In the genomic region with DNA sequence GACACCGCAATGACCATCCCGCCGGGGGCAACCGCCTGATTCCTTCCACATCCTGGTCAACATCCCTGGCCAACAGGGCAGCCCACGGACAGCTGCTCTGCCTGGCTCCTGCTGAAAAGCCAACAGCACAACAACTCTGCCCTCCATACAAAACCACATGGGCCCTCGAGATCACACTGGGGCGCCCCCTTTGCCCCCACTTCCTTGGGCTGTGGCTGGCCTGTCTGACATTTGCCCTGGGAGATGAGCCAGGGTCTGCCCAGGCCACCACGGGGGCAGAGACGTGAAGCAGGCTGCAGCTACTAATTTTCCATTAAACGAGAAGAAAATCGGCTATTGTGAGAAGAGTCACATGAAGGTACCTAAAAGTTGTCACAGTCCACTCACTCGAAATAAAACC, we compare ENCODE assay signal across 8 cellular contexts. TPM values are rescaled to one million over a fixed set of nuclear protein-coding genes. Genes with fewer than 3 reads are reported as not detected.
DNase-seq lines count a peak whose midpoint lies in the region; ATAC-seq and TF ChIP-seq lines count a peak whose summit lies in the region.
"Not testable (repeated sequence)": the region's sequence is repeated elsewhere in the genome, so short reads cannot be mapped to it uniquely, and the experiment has no call there.

No MANE protein-coding gene starts in this region.

- not testable (repeated sequence) for TF ChIP-seq CTCF in RWPE2 (IDR thresholded peaks at IDR 0.05; ENCODE audit: poor library complexity, severe bottlenecking); activated CD8-positive, alpha-beta T cell treated with anti-CD3 and anti-CD28 coated beads for 36 hours (IDR thresholded peaks at IDR 0.05)

- CTCF ChIA-PET in activated CD8-positive, alpha-beta T cell treated with anti-CD3 and anti-CD28 coated beads for 36 hours (lab: Charles Lee) = not testable (repeated sequence)

- peak; percentile 18 for DNase-seq in RWPE2 (ENCODE audit: low spot score)
- peak; percentile 11 for DNase-seq in activated CD4-positive, alpha-beta T cell treated with anti-CD3 and anti-CD28 coated beads, Interleukin-2, amount 10 ng/mL, durations not matched to agents 24 days and 14 days
- DNase-seq in activated CD8-positive, alpha-beta T cell treated with anti-CD3 and anti-CD28 coated beads for 36 hours; activated naive CD8-positive, alpha-beta T cell treated with anti-CD3 and anti-CD28 coated beads, Interleukin-2, amount 50 U/mL, for 24 hours; stimulated activated naive CD8-positive, alpha-beta T cell treated with anti-CD3 and anti-CD28 coated beads, Interleukin-15, Interleukin-2, amounts not matched to agents 100 U/mL and 50 U/mL, for 24 hours: not testable (repeated sequence)
- DNase-seq in activated CD8-positive, alpha-beta memory T cell treated with anti-CD3 and anti-CD28 coated beads for 24 hours = peak; percentile 17
- peak in 1 of 2 donors; percentile 26 for DNase-seq in stimulated activated effector memory CD8-positive, alpha-beta T cell treated with anti-CD3 and anti-CD28 coated beads, Interleukin-12 subunit alpha, Interleukin-12 subunit beta, amount 100 ng/mL, for 72 hours (ENCODE audit: low spot score in 2 of 2)

- H3K36me3 Mint-ChIP-seq in activated CD4-positive, alpha-beta T cell treated with anti-CD3 and anti-CD28 coated beads, Interleukin-2, amount 10 ng/mL, durations not matched to agents 24 days and 14 days (ENCODE audit: low read depth); activated CD8-positive, alpha-beta T cell treated with anti-CD3 and anti-CD28 coated beads for 36 hours (ENCODE audit: low read depth); activated naive CD8-positive, alpha-beta T cell treated with anti-CD3 and anti-CD28 coated beads, Interleukin-2, amount 50 U/mL, for 24 hours (ENCODE audit: low read depth); stimulated activated effector memory CD8-positive, alpha-beta T cell treated with anti-CD3 and anti-CD28 coated beads, Interleukin-12 subunit alpha, Interleukin-12 subunit beta, amount 100 ng/mL, for 72 hours; stimulated activated naive CD8-positive, alpha-beta T cell treated with anti-CD3 and anti-CD28 coated beads, Interleukin-15, Interleukin-2, amounts not matched to agents 100 ng/mL and 50 ng/mL, for 24 hours (ENCODE audit: low read depth): not testable (repeated sequence)

- H3K9me3 ChIP-seq in RWPE2 (ENCODE audit: severe bottlenecking) = not testable (repeated sequence)

- H3K36me3 ChIP-seq in RWPE2 (ENCODE audit: low read depth) = not testable (repeated sequence)

- POLR2A ChIA-PET in activated CD8-positive, alpha-beta T cell treated with anti-CD3 and anti-CD28 coated beads for 36 hours (lab: Charles Lee) = not testable (repeated sequence)

- intact Hi-C loops in activated CD4-positive, alpha-beta T cell treated with anti-CD3 and anti-CD28 coated beads, Interleukin-2, amount 10 ng/mL, durations not matched to agents 24 days and 14 days (cut with micrococcal nuclease); activated CD8-positive, alpha-beta T cell treated with anti-CD3 and anti-CD28 coated beads for 36 hours (cut with micrococcal nuclease): not testable (repeated sequence)

- not testable (repeated sequence) for ATAC-seq in RWPE2 (ENCODE audit: low read depth)
- ATAC-seq in activated CD8-positive, alpha-beta T cell treated with anti-CD3 and anti-CD28 coated beads for 36 hours = peak; percentile 71
- peak; percentile 73 for ATAC-seq in activated naive CD8-positive, alpha-beta T cell treated with anti-CD3 and anti-CD28 coated beads, Interleukin-2, amount 50 U/mL, for 24 hours
- peak; percentile 51 for ATAC-seq in stimulated activated effector memory CD8-positive, alpha-beta T cell treated with anti-CD3 and anti-CD28 coated beads, Interleukin-12 subunit alpha, Interleukin-12 subunit beta, amount 100 ng/mL, for 72 hours
- ATAC-seq in stimulated activated naive CD8-positive, alpha-beta T cell treated with anti-CD3 and anti-CD28 coated beads, Interleukin-15, Interleukin-2, amounts not matched to agents 100 U/mL and 50 U/mL, for 24 hours = peak; percentile 63

- peaks cover 12% of the 10 kb centered on the region for H3K4me1 Mint-ChIP-seq in activated CD4-positive, alpha-beta T cell treated with anti-CD3 and anti-CD28 coated beads, Interleukin-2, amount 10 ng/mL, durations not matched to agents 24 days and 14 days
- H3K4me1 Mint-ChIP-seq in activated CD8-positive, alpha-beta T cell treated with anti-CD3 and anti-CD28 coated beads for 36 hours (ENCODE audit: low read depth) = peaks cover 21% of the 10 kb centered on the region
- H3K4me1 Mint-ChIP-seq in activated naive CD8-positive, alpha-beta T cell treated with anti-CD3 and anti-CD28 coated beads, Interleukin-2, amount 50 U/mL, for 24 hours = peaks cover 24% of the 10 kb centered on the region
- peaks cover 26% of the 10 kb centered on the region for H3K4me1 Mint-ChIP-seq in stimulated activated effector memory CD8-positive, alpha-beta T cell treated with anti-CD3 and anti-CD28 coated beads, Interleukin-12 subunit alpha, Interleukin-12 subunit beta, amount 100 ng/mL, for 72 hours
- peaks cover 24% of the 10 kb centered on the region for H3K4me1 Mint-ChIP-seq in stimulated activated naive CD8-positive, alpha-beta T cell treated with anti-CD3 and anti-CD28 coated beads, Interleukin-15, Interleukin-2, amounts not matched to agents 100 ng/mL and 50 ng/mL, for 24 hours (ENCODE audit: low read depth)

- H3K4me1 ChIP-seq in RWPE2 (ENCODE audit: insufficient read depth, poor library complexity, severe bottlenecking) = not testable (repeated sequence)

- H3K9me3 Mint-ChIP-seq in activated CD4-positive, alpha-beta T cell treated with anti-CD3 and anti-CD28 coated beads, Interleukin-2, amount 10 ng/mL, durations not matched to agents 24 days and 14 days; activated CD8-positive, alpha-beta T cell treated with anti-CD3 and anti-CD28 coated beads for 36 hours; activated naive CD8-positive, alpha-beta T cell treated with anti-CD3 and anti-CD28 coated beads, Interleukin-2, amount 50 U/mL, for 24 hours; stimulated activated effector memory CD8-positive, alpha-beta T cell treated with anti-CD3 and anti-CD28 coated beads, Interleukin-12 subunit alpha, Interleukin-12 subunit beta, amount 100 ng/mL, for 72 hours; stimulated activated naive CD8-positive, alpha-beta T cell treated with anti-CD3 and anti-CD28 coated beads, Interleukin-15, Interleukin-2, amounts not matched to agents 100 ng/mL and 50 ng/mL, for 24 hours: not testable (repeated sequence)

- not testable (repeated sequence) for H3K4me3 Mint-ChIP-seq in activated CD4-positive, alpha-beta T cell treated with anti-CD3 and anti-CD28 coated beads, Interleukin-2, amount 10 ng/mL, durations not matched to agents 24 days and 14 days; activated CD8-positive, alpha-beta T cell treated with anti-CD3 and anti-CD28 coated beads for 36 hours; activated naive CD8-positive, alpha-beta T cell treated with anti-CD3 and anti-CD28 coated beads, Interleukin-2, amount 50 U/mL, for 24 hours; stimulated activated effector memory CD8-positive, alpha-beta T cell treated with anti-CD3 and anti-CD28 coated beads, Interleukin-12 subunit alpha, Interleukin-12 subunit beta, amount 100 ng/mL, for 72 hours; stimulated activated naive CD8-positive, alpha-beta T cell treated with anti-CD3 and anti-CD28 coated beads, Interleukin-15, Interleukin-2, amounts not matched to agents 100 ng/mL and 50 ng/mL, for 24 hours

- H3K27ac ChIP-seq in RWPE2 (ENCODE audit: poor library complexity, severe bottlenecking) = not testable (repeated sequence)

- H3K27me3 Mint-ChIP-seq in activated CD4-positive, alpha-beta T cell treated with anti-CD3 and anti-CD28 coated beads, Interleukin-2, amount 10 ng/mL, durations not matched to agents 24 days and 14 days; activated CD8-positive, alpha-beta T cell treated with anti-CD3 and anti-CD28 coated beads for 36 hours; activated naive CD8-positive, alpha-beta T cell treated with anti-CD3 and anti-CD28 coated beads, Interleukin-2, amount 50 U/mL, for 24 hours; stimulated activated naive CD8-positive, alpha-beta T cell treated with anti-CD3 and anti-CD28 coated beads, Interleukin-15, Interleukin-2, amounts not matched to agents 100 ng/mL and 50 ng/mL, for 24 hours: not testable (repeated sequence)

- not testable (repeated sequence) for H3K27me3 ChIP-seq in RWPE2 (ENCODE audit: insufficient read depth, poor library complexity, severe bottlenecking)

- not testable (repeated sequence) for H3K27ac Mint-ChIP-seq in activated CD4-positive, alpha-beta T cell treated with anti-CD3 and anti-CD28 coated beads, Interleukin-2, amount 10 ng/mL, durations not matched to agents 24 days and 14 days; activated CD8-positive, alpha-beta T cell treated with anti-CD3 and anti-CD28 coated beads for 36 hours; stimulated activated effector memory CD8-positive, alpha-beta T cell treated with anti-CD3 and anti-CD28 coated beads, Interleukin-12 subunit alpha, Interleukin-12 subunit beta, amount 100 ng/mL, for 72 hours
- H3K27ac Mint-ChIP-seq in activated naive CD8-positive, alpha-beta T cell treated with anti-CD3 and anti-CD28 coated beads, Interleukin-2, amount 50 U/mL, for 24 hours = peak overlapping the region; percentile 73
- H3K27ac Mint-ChIP-seq in stimulated activated naive CD8-positive, alpha-beta T cell treated with anti-CD3 and anti-CD28 coated beads, Interleukin-15, Interleukin-2, amounts not matched to agents 100 ng/mL and 50 ng/mL, for 24 hours = peak overlapping the region; percentile 49

- not testable (repeated sequence) for H3K4me3 ChIP-seq in RWPE2 (ENCODE audit: severe bottlenecking)

RNA-seq across cellular contexts. Expression of a gene that starts 16.3 kb away (rescaled TPM):
- 210 and 234 TPM in 2 replicates for total RNA-seq in activated CD4-positive, alpha-beta T cell treated with anti-CD3 and anti-CD28 coated beads, Interleukin-2, amount 10 ng/mL, durations not matched to agents 24 days and 14 days
- total RNA-seq in activated CD8-positive, alpha-beta T cell treated with anti-CD3 and anti-CD28 coated beads for 36 hours = 10 to 100 TPM; 84.6 to 86.9 TPM
